In genomic region chr5:181246276-181247050, GRCh38 we compare ENCODE assay signal across 8 cellular contexts. TPM values are rescaled to one million over a fixed set of nuclear protein-coding genes. Genes with fewer than 3 reads are reported as not detected.
DNase-seq lines count a peak whose midpoint lies in the region; ATAC-seq and TF ChIP-seq lines count a peak whose summit lies in the region.

No MANE protein-coding gene starts in this region.

- H3K27ac Mint-ChIP-seq in CD4-positive, alpha-beta memory T cell: peak overlapping the region; percentile 93 to 100 (median 95)

- H3F3A ChIP-seq in MM.1S (ENCODE audit: insufficient read depth, low read length): peaks cover 37% of the 10 kb centered on the region

- H3K9ac ChIP-seq in MM.1S (ENCODE audit: low read length) (peak overlapping the region; percentile 59), parathyroid adenoma (peak overlapping the region; percentile 56)

- peaks cover 0 to 2% (median 0%) of the 10 kb centered on the region in 8 donors for H3K9me3 Mint-ChIP-seq in CD4-positive, alpha-beta memory T cell

- peak in 3 of 4 donors; percentile 36 to 78 (median 65) for TF ChIP-seq POLR2A in upper lobe of left lung (IDR thresholded peaks at IDR 0.05)

- H3K4me2 ChIP-seq in MM.1S (ENCODE audit: low read depth, low read length): peak overlapping the region; percentile 97
- H3K4me2 ChIP-seq in parathyroid adenoma (ENCODE audit: low read length): peak overlapping the region; percentile 100

- H3K4me3 ChIP-seq in CD4-positive, alpha-beta memory T cell (ENCODE audit: low read length in 2 of 2): peak overlapping the region; percentile 78 to 83
- H3K4me3 ChIP-seq in MM.1S (ENCODE audit: low read length) (peak overlapping the region; percentile 98), parathyroid adenoma (ENCODE audit: low read depth, low read length) (peak overlapping the region; percentile 84), upper lobe of left lung (peak overlapping the region; percentile 75 to 86 (median 83))

- TF ChIP-seq CTCF in MM.1S (IDR thresholded peaks at IDR 0.05; ENCODE audit: low read length) (no peak), parathyroid adenoma (IDR thresholded peaks at IDR 0.05) (no peak), upper lobe of left lung (IDR thresholded peaks at IDR 0.05) (no peak)

- POLR2A ChIA-PET in CD4-positive, alpha-beta memory T cell (lab: Charles Lee; ENCODE audit: partially characterized antibody): interaction anchor here (0.9 to 22.7 kb wide), 7 partner anchors 11 to 63 kb away, joined by 4 to 397 read pairs (median 37); partner anchors contain the start of genes TRIM41 and TRIM52

- peak overlapping the region; percentile 96 for H3K27ac ChIP-seq in CD4-positive, alpha-beta memory T cell (ENCODE audit: low read depth, low read length)
- H3K27ac ChIP-seq in MM.1S (ENCODE audit: low read length): peak overlapping the region; percentile 6; the same call in 1 of the 2 replicates
- H3K27ac ChIP-seq in parathyroid adenoma: peak overlapping the region; percentile 90
- peak overlapping the region; percentile 93 to 99 (median 96) for H3K27ac ChIP-seq in upper lobe of left lung

- peak; percentile 49 for ATAC-seq in GM21786 (IDR thresholded peaks at IDR 0.05; ENCODE audit: unreplicated experiment)
- ATAC-seq in upper lobe of left lung (ENCODE audit: low FRiP score in 2 of 2): peak; percentile 92 to 93

- peaks cover 8% of the 10 kb centered on the region for H3K36me3 ChIP-seq in CD4-positive, alpha-beta memory T cell (ENCODE audit: insufficient read depth, low read length)
- peaks cover 8% of the 10 kb centered on the region; the same call in 1 of the 2 replicates for H3K36me3 ChIP-seq in MM.1S (replicated peaks; ENCODE audit: insufficient read depth, low read length)
- H3K36me3 ChIP-seq in parathyroid adenoma (ENCODE audit: control insufficient read depth, insufficient read depth, low read length): no peaks in the 10 kb centered on the region
- H3K36me3 ChIP-seq in upper lobe of left lung: peaks cover 7 to 10% (median 7%) of the 10 kb centered on the region in 4 donors

- DNase-seq in CD4-positive, alpha-beta memory T cell: peak; percentile 52 to 78 (median 60)
- DNase-seq in MM.1S: peak; percentile 42
- DNase-seq in activated effector memory CD4-positive, alpha-beta T cell treated with Interleukin-2 at 50 U/mL for 16 hours: peak; percentile 71
- peak; percentile 87 for DNase-seq in globus pallidus (ENCODE audit: low spot score)
- DNase-seq in upper lobe of left lung: peak; percentile 91 to 97
- DNase-seq in MV-4-11 (lab: John Stamatoyannopoulos, UW): no peak

- H3K4me1 ChIP-seq in CD4-positive, alpha-beta memory T cell (ENCODE audit: insufficient read depth, low read length): peaks cover 77% of the 10 kb centered on the region
- H3K4me1 ChIP-seq in MM.1S (ENCODE audit: low read length): peaks cover 28% of the 10 kb centered on the region
- H3K4me1 ChIP-seq in parathyroid adenoma: peaks cover 18% of the 10 kb centered on the region
- H3K4me1 ChIP-seq in upper lobe of left lung: peaks cover 55 to 74% (median 65%) of the 10 kb centered on the region in 4 donors

- H2AFZ ChIP-seq in MM.1S (ENCODE audit: low read length) (peak overlapping the region; percentile 92), parathyroid adenoma (peak overlapping the region; percentile 83)

- no peaks in the 10 kb centered on the region for H3K27me3 Mint-ChIP-seq in CD4-positive, alpha-beta memory T cell

- peaks cover 13 to 48% of the 10 kb centered on the region in 2 donors for H3K36me3 Mint-ChIP-seq in CD4-positive, alpha-beta memory T cell

- no peaks in the 10 kb centered on the region for H3K9me2 ChIP-seq in MM.1S (replicated peaks; ENCODE audit: insufficient read depth, low read length)

- no peaks in the 10 kb centered on the region for H3K27me3 ChIP-seq in CD4-positive, alpha-beta memory T cell (ENCODE audit: insufficient read depth, low read length)
- no peaks in the 10 kb centered on the region for H3K27me3 ChIP-seq in MM.1S (replicated peaks; ENCODE audit: insufficient read depth, low read length)
- no peaks in the 10 kb centered on the region for H3K27me3 ChIP-seq in parathyroid adenoma (ENCODE audit: control insufficient read depth, insufficient read depth, low read length)
- H3K27me3 ChIP-seq in upper lobe of left lung: no peaks in the 10 kb centered on the region

- peak overlapping the region; percentile 90 to 99 (median 92) for H3K4me3 Mint-ChIP-seq in CD4-positive, alpha-beta memory T cell

- H3K4me1 Mint-ChIP-seq in CD4-positive, alpha-beta memory T cell: peaks cover 48 to 93% (median 66%) of the 10 kb centered on the region in 4 donors

- H3K79me2 ChIP-seq in MM.1S (ENCODE audit: low read length): peaks cover 39% of the 10 kb centered on the region
- H3K79me2 ChIP-seq in parathyroid adenoma: peaks cover 43% of the 10 kb centered on the region

- TF ChIP-seq EP300 in upper lobe of left lung (IDR thresholded peaks at IDR 0.05): peak in 1 of 4 donors; percentile 60

- H4K20me1 ChIP-seq in MM.1S (ENCODE audit: insufficient read depth, low read length): peaks cover 6% of the 10 kb centered on the region

- CTCF ChIA-PET in CD4-positive, alpha-beta memory T cell (lab: Charles Lee; ENCODE audit: partially characterized antibody): interaction anchor here (5.3 kb wide), 1 partner anchor 15 kb away, joined by 22 read pairs; the partner anchor contains the start of gene TRIM52

- intact Hi-C loops in CD4-positive, alpha-beta memory T cell (cut with micrococcal nuclease): loop anchor here (1.0 kb wide), 1 partner anchor 55 kb away; no protein-coding TSS in a partner anchor

- WGBS in upper lobe of left lung, 2 donors: 0% methylated on average over 42 to 54 of the region's 56 CpGs

- H3K9me3 ChIP-seq in CD4-positive, alpha-beta memory T cell (ENCODE audit: control insufficient read depth in 1 of 2, low read length in 2 of 2): no peaks in the 10 kb centered on the region
- H3K9me3 ChIP-seq in MM.1S (replicated peaks; ENCODE audit: insufficient read depth, low read length) (no peaks in the 10 kb centered on the region), parathyroid adenoma (ENCODE audit: control insufficient read depth, low read length) (no peaks in the 10 kb centered on the region), upper lobe of left lung (no peaks in the 10 kb centered on the region)

RNA-seq across cellular contexts. Expression of gene RACK1, which starts 2.8 kb away (rescaled TPM):
- total RNA-seq in CD4-positive, alpha-beta memory T cell: 1,000 to 10,000 TPM; 1,956 to 2,001 TPM
- polyA plus RNA-seq in CD4-positive, alpha-beta memory T cell: 1,000 to 10,000 TPM; 2,065 to 2,145 TPM
- 1,000 to 10,000 TPM in 5 of 6 donors, 100 to 1,000 TPM in 1; 801 to 1,863 (median 1,196) TPM for total RNA-seq in upper lobe of left lung

RNA-seq across cellular contexts. Expression of gene TRIM52, which starts 14.5 kb away (rescaled TPM):
- 10 to 100 TPM; 73.0 to 76.8 TPM for total RNA-seq in CD4-positive, alpha-beta memory T cell
- polyA plus RNA-seq in CD4-positive, alpha-beta memory T cell: 10 to 100 TPM; 19.4 to 47.2 TPM
- total RNA-seq in upper lobe of left lung: 10 to 100 TPM; 12.3 to 47.1 (median 15.6) TPM

RNA-seq across cellular contexts. Expression of gene TRIM41, which starts 23.4 kb away (rescaled TPM):
- total RNA-seq in CD4-positive, alpha-beta memory T cell: 10 to 100 TPM; 39.9 to 40.7 TPM
- 1 to 10 TPM; 1.7 to 2.0 TPM for polyA plus RNA-seq in CD4-positive, alpha-beta memory T cell
- total RNA-seq in upper lobe of left lung: 10 to 100 TPM; 14.4 to 75.4 (median 34.1) TPM

RNA-seq across cellular contexts. Expression of gene TRIM7, which starts 41.5 kb away (rescaled TPM):
- 1 to 10 TPM; 3.3 to 4.2 TPM for total RNA-seq in CD4-positive, alpha-beta memory T cell
- polyA plus RNA-seq in CD4-positive, alpha-beta memory T cell: under 1 TPM; 0.63 to 0.69 TPM
- total RNA-seq in upper lobe of left lung: 1 to 10 TPM in 5 of 6 donors, under 1 TPM in 1; 0.83 to 6.7 (median 2.9) TPM

Comparison
In these comparisons a context has a peak if more than half of its experiments do, and no peak if none do; other contexts are left out.
1. H3K27ac ChIP-seq: peak in every context shown above with its lines; median percentile 96 in upper lobe of left lung; 96 in CD4-positive, alpha-beta memory T cell; 90 in parathyroid adenoma; 6 in MM.1S.